Comparison of ENCODE assay signal across 10 cellular contexts in genomic region chr15:98713585-98714001, GRCh38.
DNase-seq lines count a peak whose midpoint lies in the region; ATAC-seq, FAIRE-seq and TF ChIP-seq lines count a peak whose summit lies in the region.
"Had no signal": no experiment of that assay in that cellular context is flagged by ENCODE, and none has a peak within 500 bp of the region (broad histone marks: within the 10 kb centered on the region; RNA-seq: fewer than 3 reads in every experiment).

No MANE protein-coding gene starts in this region.

- FAIRE-seq in D721Med (lab: Jason Lieb, UNC), result no peak
- FAIRE-seq: urothelium cell line had no signal

- no peak overlapping the region for H3K4me3 Mint-ChIP-seq in activated naive CD8-positive, alpha-beta T cell treated with anti-CD3 and anti-CD28 coated beads, Interleukin-2, amount 50 U/mL, for 24 hours
- no peak overlapping the region for H3K4me3 Mint-ChIP-seq in immature natural killer cell

- H3K27ac ChIP-seq in lower lobe of right lung, result no peak overlapping the region
- H3K27ac ChIP-seq in effector memory CD4-positive, alpha-beta T cell (ENCODE audit: insufficient read depth, low read length, poor library complexity, severe bottlenecking), result no peak overlapping the region

- intact Hi-C loops in lower lobe of right lung (cut with DNase I), result no loop called here

- H3K27me3 Mint-ChIP-seq in activated naive CD8-positive, alpha-beta T cell treated with anti-CD3 and anti-CD28 coated beads, Interleukin-2, amount 50 U/mL, for 24 hours, result no peaks in the 10 kb centered on the region
- peaks cover 0 to 3% (median 2%) of the 10 kb centered on the region in 3 donors for H3K27me3 Mint-ChIP-seq in immature natural killer cell (ENCODE audit: low read depth in 3 of 3)

- peaks cover 4% of the 10 kb centered on the region for H3K9me3 ChIP-seq in lower lobe of right lung
- H3K9me3 ChIP-seq in effector memory CD4-positive, alpha-beta T cell (ENCODE audit: control insufficient read depth, low read length), result no peaks in the 10 kb centered on the region

- TF ChIP-seq CTCF in lower lobe of right lung (IDR thresholded peaks at IDR 0.05) (no peak), D721Med (IDR thresholded peaks at IDR 0.05; ENCODE audit: insufficient read depth, missing control alignments) (no peak)

- peak; percentile 54 for ATAC-seq in GM21737 (IDR thresholded peaks at IDR 0.05; ENCODE audit: unreplicated experiment)
- no peak for ATAC-seq in activated naive CD8-positive, alpha-beta T cell treated with anti-CD3 and anti-CD28 coated beads, Interleukin-2, amount 50 U/mL, for 24 hours
- peak; percentile 37 to 38 for ATAC-seq in lower lobe of right lung

- peaks cover 55% of the 10 kb centered on the region for H3K4me1 ChIP-seq in lower lobe of right lung
- H3K4me1 ChIP-seq in effector memory CD4-positive, alpha-beta T cell (ENCODE audit: control insufficient read depth, insufficient read depth, low read length, poor library complexity, severe bottlenecking), result peaks cover 12% of the 10 kb centered on the region

- H3K27me3 ChIP-seq in lower lobe of right lung (ENCODE audit: low read depth), result no peaks in the 10 kb centered on the region
- H3K27me3 ChIP-seq in effector memory CD4-positive, alpha-beta T cell (replicated peaks; ENCODE audit: control insufficient read depth, insufficient read depth, low read length, poor library complexity, severe bottlenecking), result no peaks in the 10 kb centered on the region
- H3K27me3 ChIP-seq: spleen had no signal

- no peak overlapping the region for H3K4me3 ChIP-seq in lower lobe of right lung
- no peak overlapping the region for H3K4me3 ChIP-seq in effector memory CD4-positive, alpha-beta T cell (ENCODE audit: insufficient read depth, low read depth, low read length, poor library complexity, severe bottlenecking)
- H3K4me3 ChIP-seq: spleen had no signal

- peaks cover 43% of the 10 kb centered on the region for H3K4me1 Mint-ChIP-seq in activated naive CD8-positive, alpha-beta T cell treated with anti-CD3 and anti-CD28 coated beads, Interleukin-2, amount 50 U/mL, for 24 hours
- H3K4me1 Mint-ChIP-seq in immature natural killer cell, result peaks cover 45 to 50% of the 10 kb centered on the region in 2 donors

- peaks cover 9% of the 10 kb centered on the region for H3K9me3 Mint-ChIP-seq in activated naive CD8-positive, alpha-beta T cell treated with anti-CD3 and anti-CD28 coated beads, Interleukin-2, amount 50 U/mL, for 24 hours
- H3K9me3 Mint-ChIP-seq in immature natural killer cell, result peaks cover 0 to 10% (median 4%) of the 10 kb centered on the region in 6 donors

- DNase-seq in AG20443 (ENCODE audit: low spot score) (peak; percentile 79), lower lobe of right lung (no peak), DMS 273 treated with DMSO at 0.1 percent for 48 hours (lab: John Stamatoyannopoulos, UW) (no peak), D721Med (ENCODE audit: insufficient read length, low spot score) (no peak), immature natural killer cell (no peak)
- no peak for DNase-seq in activated naive CD8-positive, alpha-beta T cell treated with anti-CD3 and anti-CD28 coated beads, Interleukin-2, amount 50 U/mL, for 24 hours
- no peak for DNase-seq in effector memory CD4-positive, alpha-beta T cell
- DNase-seq: spleen had no signal

- H3K27ac Mint-ChIP-seq in activated naive CD8-positive, alpha-beta T cell treated with anti-CD3 and anti-CD28 coated beads, Interleukin-2, amount 50 U/mL, for 24 hours, result peak overlapping the region; percentile 25
- peak overlapping the region in 1 of 6 donors; percentile 63 for H3K27ac Mint-ChIP-seq in immature natural killer cell

- no peaks in the 10 kb centered on the region for H3K36me3 ChIP-seq in lower lobe of right lung
- no peaks in the 10 kb centered on the region for H3K36me3 ChIP-seq in effector memory CD4-positive, alpha-beta T cell (ENCODE audit: control insufficient read depth, insufficient read depth, low read length)

- H3K36me3 Mint-ChIP-seq in activated naive CD8-positive, alpha-beta T cell treated with anti-CD3 and anti-CD28 coated beads, Interleukin-2, amount 50 U/mL, for 24 hours (ENCODE audit: low read depth), result peaks cover 22% of the 10 kb centered on the region
- peaks cover 15% of the 10 kb centered on the region in 3 donors for H3K36me3 Mint-ChIP-seq in immature natural killer cell
